1 cellular context compared by ENCODE assay signal in the genomic region with DNA sequence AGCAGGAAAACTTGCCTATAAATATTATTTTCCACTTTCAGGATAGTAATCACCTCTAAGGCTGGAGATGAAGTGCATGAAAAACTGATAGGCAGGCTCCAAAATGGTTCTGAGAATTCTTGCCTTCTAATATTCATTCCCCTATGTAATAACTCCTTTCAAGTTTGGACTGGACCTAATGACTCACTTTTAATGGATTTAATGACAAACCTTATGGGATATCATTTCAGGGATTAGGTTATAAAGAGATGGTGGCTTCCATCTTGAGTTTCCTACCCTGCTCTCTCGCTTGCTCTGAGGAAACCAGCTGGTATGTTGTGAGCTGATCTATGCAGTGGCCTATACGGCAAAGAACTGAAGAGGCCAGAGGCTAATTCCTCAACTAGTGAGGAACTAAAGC.
TF ChIP-seq lines count a peak whose summit lies in the region.

No MANE protein-coding gene starts in this region.

TF ChIP-seq in HCT116, 20 proteins besides CTCF, POLR2A, EP300 and RAD21 (continued from another document):
- TF ChIP-seq EZH2phosphoT487 (IDR thresholded peaks at IDR 0.05; ENCODE audit: borderline replicate concordance) (no peak), JUND (IDR thresholded peaks at IDR 0.05) (no peak), EGR1 (IDR thresholded peaks at IDR 0.05; ENCODE audit: low read depth) (no peak), YY1 (IDR thresholded peaks at IDR 0.05; ENCODE audit: extremely low read depth, insufficient replicate concordance, low read depth, low read length) (no peak)
